Comparison of ENCODE assay signal across 8 cellular contexts in the genomic region with DNA sequence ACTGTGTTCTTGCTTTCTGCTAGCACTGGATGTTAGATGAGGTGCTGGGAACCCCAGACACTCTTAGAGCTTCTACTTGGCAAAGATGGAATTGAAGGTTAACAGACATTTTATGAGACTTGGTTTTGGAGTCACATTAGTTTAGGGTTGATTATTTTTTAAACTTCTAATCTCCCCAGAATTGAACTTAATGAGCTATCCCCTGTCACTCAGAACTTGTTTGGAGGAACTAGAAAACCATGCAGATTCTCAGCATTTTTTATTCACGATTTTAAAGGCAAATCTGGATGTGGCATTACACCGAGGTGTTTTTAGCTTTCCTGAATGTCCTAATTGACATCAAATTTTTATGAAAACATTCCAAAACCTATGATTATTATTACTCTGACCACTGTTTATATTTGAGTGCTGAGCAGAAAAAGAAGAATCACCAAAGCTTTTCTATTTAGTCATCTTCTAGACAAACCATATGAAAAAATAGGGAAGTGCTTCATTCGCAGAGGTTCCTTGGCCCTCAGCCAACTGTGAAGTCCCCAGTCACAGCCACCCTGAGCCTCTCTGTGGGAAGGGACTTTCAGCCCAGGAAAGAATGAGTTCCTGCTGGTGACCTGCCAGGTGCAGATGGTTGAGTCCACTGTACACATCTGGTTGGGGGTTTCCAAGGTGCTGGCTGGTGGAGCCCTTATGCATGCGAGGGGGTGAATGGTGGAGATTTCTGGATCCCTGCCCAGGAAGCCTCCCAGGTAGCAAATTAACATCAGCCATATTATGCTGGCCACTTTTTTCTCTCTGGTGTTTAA.
DNase-seq lines count a peak whose midpoint lies in the region; ATAC-seq and TF ChIP-seq lines count a peak whose summit lies in the region.

No MANE protein-coding gene starts in this region.

- no peak for TF ChIP-seq POLR2A in sigmoid colon (IDR thresholded peaks at IDR 0.05)
- no peak for TF ChIP-seq POLR2A in lower leg skin (IDR thresholded peaks at IDR 0.05)

- DNase-seq in NCI-H1105 treated with DMSO at 0.1 percent for 48 hours (lab: John Stamatoyannopoulos, UW) (peak; percentile 88), choroid plexus epithelial cell (ENCODE audit: low read depth) (peak; percentile 29), sigmoid colon (no peak), lower leg skin (ENCODE audit: low spot score in 2 of 2) (no peak)
- no peak for DNase-seq in activated CD8-positive, alpha-beta memory T cell treated with anti-CD3 and anti-CD28 coated beads for 24 hours

- H3K27me3 ChIP-seq in BLaER1 treated with 17β-estradiol and CSF1 and Interleukin-3, amounts not matched to agents 10 nM and 100 nM = no peaks in the 10 kb centered on the region
- no peaks in the 10 kb centered on the region for H3K27me3 ChIP-seq in sigmoid colon

- peak overlapping the region; percentile 19 to 53 (median 41); a peak in 19 of 22 replicates for H3K4me2 ChIP-seq in BLaER1 treated with 17β-estradiol and CSF1 and Interleukin-3, amounts not matched to agents 10 nM and 100 nM

- peaks cover 10 to 19% (median 15%) of the 10 kb centered on the region in 10 experiments; a peak in 19 of 20 replicates for H3K4me1 ChIP-seq in BLaER1 treated with 17β-estradiol and CSF1 and Interleukin-3, amounts not matched to agents 10 nM and 100 nM
- H3K4me1 ChIP-seq in sigmoid colon = no peaks in the 10 kb centered on the region

- no peak overlapping the region for H3K9ac ChIP-seq in BLaER1 treated with 17β-estradiol and CSF1 and Interleukin-3, amounts not matched to agents 10 nM and 100 nM

- WGBS in sigmoid colon, 2 donors = 28 to 38% methylated on average over 4 of the region's 4 CpGs
- WGBS in lower leg skin, 2 donors = 44 to 54% methylated on average over 4 of the region's 4 CpGs

- TF ChIP-seq CTCF in choroid plexus epithelial cell (conservative IDR thresholded peaks at IDR 0.05; ENCODE audit: low read depth, low read length) = no peak
- TF ChIP-seq CTCF in sigmoid colon (IDR thresholded peaks at IDR 0.05) = no peak
- no peak for TF ChIP-seq CTCF in lower leg skin (IDR thresholded peaks at IDR 0.05)

- H3K36me3 ChIP-seq in BLaER1 treated with 17β-estradiol and CSF1 and Interleukin-3, amounts not matched to agents 10 nM and 100 nM = no peaks in the 10 kb centered on the region
- H3K36me3 ChIP-seq in sigmoid colon = no peaks in the 10 kb centered on the region

- no peak for TF ChIP-seq EP300 in sigmoid colon (IDR thresholded peaks at IDR 0.05)

- ATAC-seq in GM18520 (IDR thresholded peaks at IDR 0.05; ENCODE audit: unreplicated experiment) (peak; percentile 76), HG02852 (IDR thresholded peaks at IDR 0.05; ENCODE audit: unreplicated experiment) (peak; percentile 92)

- no peaks in the 10 kb centered on the region for H3K9me3 ChIP-seq in BLaER1 treated with 17β-estradiol and CSF1 and Interleukin-3, amounts not matched to agents 10 nM and 100 nM (replicated peaks in 1 of 11)
- no peaks in the 10 kb centered on the region for H3K9me3 ChIP-seq in sigmoid colon

- H3K27ac ChIP-seq in BLaER1 treated with 17β-estradiol and CSF1 and Interleukin-3, amounts not matched to agents 10 nM and 100 nM = no peak overlapping the region
- H3K27ac ChIP-seq in sigmoid colon = no peak overlapping the region

- H3K4me3 ChIP-seq in BLaER1 treated with 17β-estradiol and CSF1 and Interleukin-3, amounts not matched to agents 10 nM and 100 nM = no peak overlapping the region
- H3K4me3 ChIP-seq in choroid plexus epithelial cell (ENCODE audit: low read depth, low read length) (no peak overlapping the region), sigmoid colon (no peak overlapping the region), lower leg skin (ENCODE audit: low read depth, poor library complexity, severe bottlenecking) (no peak overlapping the region)

- H4K20me1 ChIP-seq in BLaER1 treated with 17β-estradiol and CSF1 and Interleukin-3, amounts not matched to agents 10 nM and 100 nM = no peaks in the 10 kb centered on the region

- intact Hi-C loops in sigmoid colon (cut with DNase I) (no loop called here), lower leg skin (cut with DNase I; ENCODE audit: low total_unique reads) (no loop called here)

Comparison
In these comparisons a context has a peak if more than half of its experiments do, and no peak if none do; other contexts are left out.
1. DNase-seq: peak in NCI-H1105 treated with DMSO at 0.1 percent for 48 hours (single experiment) and choroid plexus epithelial cell (single experiment); none in sigmoid colon (single experiment), activated CD8-positive, alpha-beta memory T cell treated with anti-CD3 and anti-CD28 coated beads for 24 hours (single experiment) and lower leg skin (0 of 2).